ENCODE assay signal across 8 cellular contexts in the genomic region with DNA sequence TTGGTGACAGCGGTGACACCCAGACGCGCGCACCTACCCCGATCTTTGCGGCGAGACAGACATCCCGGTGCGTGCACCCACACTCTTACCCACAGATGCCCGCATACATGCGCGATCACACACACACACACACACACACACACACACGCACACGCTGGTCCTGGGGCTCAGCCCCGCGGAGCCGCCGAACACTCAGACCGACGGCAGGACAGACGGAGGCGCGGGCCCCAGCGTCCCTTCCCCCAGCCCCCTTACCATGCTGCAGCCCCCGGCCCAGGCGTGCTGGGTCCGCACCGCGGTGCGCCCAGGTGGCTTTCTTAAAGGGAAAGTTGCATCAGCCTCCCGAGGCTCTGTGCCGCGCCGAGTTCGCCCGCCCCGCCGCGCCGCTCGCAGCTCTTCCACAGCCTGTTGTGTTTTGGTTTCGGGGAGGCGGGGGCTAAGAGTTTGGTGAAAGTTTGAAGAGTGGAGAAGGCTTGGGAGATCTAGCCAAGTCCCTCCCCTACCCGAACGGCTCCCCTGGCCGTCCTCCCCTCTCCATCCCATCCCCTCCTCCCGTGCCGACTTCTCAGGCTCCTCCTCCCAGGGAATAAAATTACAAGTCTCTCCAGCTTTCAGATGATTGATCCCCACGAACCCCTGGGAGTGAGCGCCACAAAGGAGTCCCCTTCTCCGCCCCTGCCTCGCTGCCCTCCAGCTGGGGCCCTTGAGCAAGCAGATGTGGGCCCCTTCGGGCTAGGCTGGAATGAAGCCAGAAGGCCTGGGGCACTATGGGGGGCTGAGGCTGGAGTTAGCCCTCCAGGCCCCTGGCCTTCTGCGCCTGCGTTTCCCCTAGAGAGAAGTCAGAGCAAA. TPM values are rescaled to one million over a fixed set of nuclear protein-coding genes. Genes with fewer than 3 reads are reported as not detected.
DNase-seq lines count a peak whose midpoint lies in the region; ATAC-seq and TF ChIP-seq lines count a peak whose summit lies in the region.

A gene (minus strand): TSS at position 412 of the 849 bp plus-strand sequence. CDS start 7,185 bp downstream, outside the sequence.

- H3K36me3 ChIP-seq in SJSA1, result no peaks in the 10 kb centered on the region
- H3K36me3 ChIP-seq in adrenal gland (replicated peaks in 1 of 2), result no peaks in the 10 kb centered on the region
- H3K36me3 ChIP-seq in sigmoid colon, result no peaks in the 10 kb centered on the region

- H3K4me1 ChIP-seq in SJSA1 (replicated peaks) (peaks cover 16% of the 10 kb centered on the region; the same call in 1 of the 2 replicates), adrenal gland (replicated peaks in 1 of 2) (peaks cover 25 to 37% of the 10 kb centered on the region in 2 donors), sigmoid colon (peaks cover 0 to 58% (median 49%) of the 10 kb centered on the region in 4 donors)

- no peaks in the 10 kb centered on the region for H3K9me3 ChIP-seq in SJSA1 (replicated peaks)
- no peaks in the 10 kb centered on the region for H3K9me3 ChIP-seq in adrenal gland (replicated peaks in 1 of 3)
- H3K9me3 ChIP-seq in sigmoid colon, result no peaks in the 10 kb centered on the region

- TF ChIP-seq POLR2A in adrenal gland (IDR thresholded peaks at IDR 0.05), result peak; percentile 13 to 75
- peak in 1 of 2 donors; percentile 10 for TF ChIP-seq POLR2A in sigmoid colon (IDR thresholded peaks at IDR 0.05)

- peak within 1 kb of the TSS; percentile 60 for H3K4me3 ChIP-seq in SJSA1
- H3K4me3 ChIP-seq in adrenal gland, result peak within 1 kb of the TSS; percentile 40 to 84 (median 72)
- peak within 1 kb of the TSS; percentile 71 to 88 (median 87) for H3K4me3 ChIP-seq in sigmoid colon

- H3K27ac ChIP-seq in SJSA1 (peak within 1 kb of the TSS; percentile 71; the same call in 1 of the 2 replicates), adrenal gland (peak within 1 kb of the TSS in 4 of 5 donors; percentile 54 to 90 (median 82)), sigmoid colon (peak within 1 kb of the TSS; percentile 86 to 96 (median 94))

- WGBS in adrenal gland, 4 donors, result 2 to 5% (median 4%) methylated on average over 18 to 55 of the region's 55 CpGs
- 4 to 7% methylated on average over 55 of the region's 55 CpGs for WGBS in sigmoid colon, 2 donors

- DNase-seq in NCI-H2107 treated with DMSO at 0.1 percent for 48 hours (lab: John Stamatoyannopoulos, UW; ENCODE audit: unreplicated experiment) (peak; percentile 54), NCI-H2107 (lab: John Stamatoyannopoulos, UW) (no peak), SJSA1 (ENCODE audit: low read depth in 1 of 2, low spot score in 2 of 2) (peak in 1 of 2 experiments; percentile 18), adrenal gland (peak; percentile 67 to 85 (median 83)), hepatic stellate cell (ENCODE audit: low spot score) (peak; percentile 75), sigmoid colon (peak; percentile 91)

- intact Hi-C loops in adrenal gland (cut with DNase I) (loop anchor here in 1 of 2 donors (10.0 kb wide), 1 partner anchor 506 kb away; no protein-coding TSS in a partner anchor), sigmoid colon (cut with DNase I) (loop anchor here (10.0 kb wide), 1 partner anchor 496 kb away; a partner anchor contains a TSS)

- H3K27me3 ChIP-seq in SJSA1 (replicated peaks), result no peaks in the 10 kb centered on the region
- no peaks in the 10 kb centered on the region for H3K27me3 ChIP-seq in adrenal gland
- H3K27me3 ChIP-seq in sigmoid colon, result no peaks in the 10 kb centered on the region

- no peak for TF ChIP-seq CTCF in adrenal gland (IDR thresholded peaks at IDR 0.05)
- no peak for TF ChIP-seq CTCF in sigmoid colon (IDR thresholded peaks at IDR 0.05)

- no peak for TF ChIP-seq EP300 in sigmoid colon (IDR thresholded peaks at IDR 0.05)

- no peak for ATAC-seq in HG03520 (IDR thresholded peaks at IDR 0.05; ENCODE audit: unreplicated experiment)
- no peak for ATAC-seq in GM21360 (IDR thresholded peaks at IDR 0.05; ENCODE audit: unreplicated experiment)

RNA-seq across cellular contexts. Expression of the gene that starts here (rescaled TPM):
- 0.66 and 1.4 TPM in 2 replicates for total RNA-seq in SJSA1 (2014; rRNA removed; shearing (Covaris generic))
- total RNA-seq in adrenal gland (100 to 1,000 TPM in 1 of 8 donors, 10 to 100 TPM in 7; 11.9 to 198 (median 23.5) TPM), sigmoid colon (10 to 100 TPM in 2 of 4 donors, 1 to 10 TPM in 2; 5.4 to 16.6 (median 9.3) TPM)
- polyA plus RNA-seq in adrenal gland (10 to 100 TPM; 11.8 to 77.2 (median 27.6) TPM), sigmoid colon (10 to 100 TPM in 1 of 3 donors, 1 to 10 TPM in 2; 2.4 to 24.5 (median 4.4) TPM)
